14 cellular contexts compared by ENCODE assay signal in the genomic region with DNA sequence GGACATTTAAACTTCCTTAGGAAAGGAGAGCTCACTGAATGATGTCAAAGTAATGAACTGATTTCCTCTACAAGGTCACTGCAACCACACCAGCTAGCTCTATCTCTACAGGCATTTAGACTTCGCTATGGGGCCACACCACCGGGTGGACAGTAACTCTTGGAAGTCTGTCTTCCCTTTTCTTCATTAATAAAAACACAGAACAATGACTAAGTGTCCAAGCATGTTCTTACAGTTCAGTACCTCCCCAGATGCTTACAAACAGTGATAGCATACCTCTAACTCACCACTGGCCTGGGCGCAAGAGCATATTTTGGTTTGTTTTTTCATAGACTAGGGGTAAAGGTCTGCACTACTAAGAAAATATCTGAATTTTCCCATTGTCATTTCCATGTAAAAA. TPM values are rescaled to one million over a fixed set of nuclear protein-coding genes. Genes with fewer than 3 reads are reported as not detected.
DNase-seq lines count a peak whose midpoint lies in the region; ATAC-seq, FAIRE-seq and TF ChIP-seq lines count a peak whose summit lies in the region.
"Had no signal": no experiment of that assay in that cellular context is flagged by ENCODE, and none has a peak within 500 bp of the region (broad histone marks: within the 10 kb centered on the region; RNA-seq: fewer than 3 reads in every experiment).

No MANE protein-coding gene starts in this region.

- H3K9me2 ChIP-seq in GM23248 (ENCODE audit: insufficient read depth), result no peaks in the 10 kb centered on the region

- no peak for ATAC-seq in activated CD4-positive, CD25-positive, alpha-beta regulatory T cell treated with anti-CD3 and anti-CD28 coated beads, Interleukin-2, amount 50 U/mL, for 24 hours
- no peak for ATAC-seq in upper lobe of left lung (ENCODE audit: low FRiP score in 2 of 2)
- ATAC-seq: activated T-cell treated with anti-CD3 and anti-CD28 coated beads, Interleukin-2, amount 50 U/mL, for 4 hours had no signal

- 56 to 58% methylated on average over 3 of the region's 3 CpGs for WGBS in GM23248 (ENCODE audit: low coverage in 1 of 2, low lambda C conversion rate in 2 of 2, missing lambda C conversion rate in 2 of 2), 2 experiments
- WGBS in upper lobe of left lung, 2 donors, result 84 to 85% methylated on average over 3 of the region's 3 CpGs

- H3K4me1 ChIP-seq in GM23248 (ENCODE audit: insufficient read depth) (peaks cover 10% of the 10 kb centered on the region), skeletal muscle satellite cell (ENCODE audit: control insufficient read depth, insufficient read depth, low read length) (peaks cover 25% of the 10 kb centered on the region), upper lobe of left lung (no peaks in the 10 kb centered on the region)

- no peaks in the 10 kb centered on the region; the same call in 1 of the 2 replicates for H3F3A ChIP-seq in GM23248 (ENCODE audit: insufficient read depth)

- H3K27ac ChIP-seq in GM23248, result no peak overlapping the region
- no peak overlapping the region for H3K27ac ChIP-seq in upper lobe of left lung
- H3K27ac ChIP-seq: esophagus squamous epithelium had no signal

- H3K9ac ChIP-seq in GM23248 (no peak overlapping the region), skeletal muscle satellite cell (ENCODE audit: low read depth, low read length) (peak overlapping the region; percentile 10)

- no peak overlapping the region for H3K4me3 ChIP-seq in GM23248
- H3K4me3 ChIP-seq in fibroblast of villous mesenchyme (ENCODE audit: low read depth, low read length), result no peak overlapping the region
- H3K4me3 ChIP-seq in skeletal muscle satellite cell (ENCODE audit: low read length), result no peak overlapping the region
- H3K4me3 ChIP-seq in upper lobe of left lung, result no peak overlapping the region
- H3K4me3 ChIP-seq: esophagus squamous epithelium had no signal

- DNase-seq in GM23248 (peak; percentile 46), fibroblast of villous mesenchyme (ENCODE audit: low read depth) (peak; percentile 71), NCI-H2196 treated with DMSO at 0.1 percent for 48 hours (lab: John Stamatoyannopoulos, UW; ENCODE audit: unreplicated experiment) (no peak), upper lobe of left lung (no peak)
- DNase-seq: activated T-cell treated with anti-CD3 and anti-CD28 coated beads, Interleukin-2, amount 50 U/mL, for 4 hours; CD8-positive, alpha-beta memory T cell; cortex of kidney; esophagus squamous epithelium; mesendoderm; NCI-H748 treated with DMSO at 0.1 percent for 48 hours; RPMI8226 had no signal

- H3K79me2 ChIP-seq in GM23248 (ENCODE audit: insufficient read depth), result no peaks in the 10 kb centered on the region

- H3K9me3 ChIP-seq in GM23248 (ENCODE audit: low read depth), result no peaks in the 10 kb centered on the region
- H3K9me3 ChIP-seq in skeletal muscle satellite cell (replicated peaks; ENCODE audit: low read length), result no peaks in the 10 kb centered on the region
- no peaks in the 10 kb centered on the region for H3K9me3 ChIP-seq in upper lobe of left lung
- H3K9me3 ChIP-seq: esophagus squamous epithelium had no signal

- TF ChIP-seq POLR2A in upper lobe of left lung (IDR thresholded peaks at IDR 0.05), result no peak

- in situ Hi-C loops in GM23248 (cut with MboI), result no loop called here

- FAIRE-seq in TTC549 (lab: Jason Lieb, UNC), result peak; percentile 92

- H3K27me3 ChIP-seq in GM23248 (replicated peaks; ENCODE audit: insufficient read depth) (no peaks in the 10 kb centered on the region), skeletal muscle satellite cell (ENCODE audit: control insufficient read depth, insufficient read depth, low read length) (no peaks in the 10 kb centered on the region), upper lobe of left lung (no peaks in the 10 kb centered on the region)
- H3K27me3 ChIP-seq: esophagus squamous epithelium had no signal

- H2AFZ ChIP-seq in GM23248, result no peak overlapping the region

- H4K20me1 ChIP-seq in GM23248 (ENCODE audit: insufficient read depth), result no peaks in the 10 kb centered on the region

- peak overlapping the region; percentile 14 for H3K4me2 ChIP-seq in GM23248 (ENCODE audit: unreplicated experiment)
- H3K4me2 ChIP-seq in skeletal muscle satellite cell (ENCODE audit: low read length), result peak overlapping the region; percentile 18

- TF ChIP-seq CTCF in fibroblast of villous mesenchyme (IDR thresholded peaks at IDR 0.05; ENCODE audit: insufficient read depth, low read depth, low read length) (no peak), upper lobe of left lung (IDR thresholded peaks at IDR 0.05) (no peak)

- no peaks in the 10 kb centered on the region for H3K36me3 ChIP-seq in GM23248 (ENCODE audit: low read depth)
- H3K36me3 ChIP-seq in skeletal muscle satellite cell (ENCODE audit: insufficient read depth, low read length), result peaks cover 13% of the 10 kb centered on the region
- H3K36me3 ChIP-seq in upper lobe of left lung, result peaks cover 0 to 13% (median 5%) of the 10 kb centered on the region in 4 donors

- TF ChIP-seq EP300 in upper lobe of left lung (IDR thresholded peaks at IDR 0.05), result no peak

RNA-seq across cellular contexts. Expression of gene SIM2, which starts 54.6 kb away (rescaled TPM):
- not detected in 2 replicates for total RNA-seq in GM23248 (2014; rRNA removed; shearing (Covaris generic))
- polyA plus RNA-seq in GM23248 (2016; fragmentation: Nextera tagmentation; extraction: Ambion mirVana), result 0.14 TPM in 2 replicates
- total RNA-seq in fibroblast of villous mesenchyme (0.32 TPM in 1 of 2 replicates, not detected in the other), upper lobe of left lung (1 to 10 TPM in 1 of 6 donors, under 1 TPM in 3, not detected in 2; 0.10 to 1.6 (median 0.50) TPM)
- total RNA-seq in skeletal muscle satellite cell (2012; rRNA removed), result under 0.01 and 0.25 TPM in 2 replicates
- total RNA-seq: CD8-positive, alpha-beta memory T cell had no signal

Comparison
In these comparisons a context has a peak if more than half of its experiments do, and no peak if none do; other contexts are left out.
1. DNase-seq: peak in GM23248 (single experiment) and fibroblast of villous mesenchyme (single experiment); none in NCI-H2196 treated with DMSO at 0.1 percent for 48 hours (single experiment) and upper lobe of left lung (0 of 2).